Comparison of ENCODE assay signal across 17 cellular contexts in genomic region chr7:151852486-151853396, GRCh38. TPM values are rescaled to one million over a fixed set of nuclear protein-coding genes. Genes with fewer than 3 reads are reported as not detected.
DNase-seq lines count a peak whose midpoint lies in the region; ATAC-seq and TF ChIP-seq lines count a peak whose summit lies in the region.
"Had no signal": no experiment of that assay in that cellular context is flagged by ENCODE, and none has a peak within 500 bp of the region (broad histone marks: within the 10 kb centered on the region; RNA-seq: fewer than 3 reads in every experiment).

No MANE protein-coding gene starts in this region.

- H3K27me3 ChIP-seq in right atrium auricular region: no peaks in the 10 kb centered on the region

- H3K9me3 Mint-ChIP-seq in WTC11: no peaks in the 10 kb centered on the region
- no peaks in the 10 kb centered on the region for H3K9me3 Mint-ChIP-seq in memory B cell
- H3K9me3 Mint-ChIP-seq in stimulated activated memory B cell treated with anti-CD40 and anti-IgM and Interleukin-4, amounts not matched to agents 10 μg/mL and 1 μg/mL and 100 μg/mL, for 72 hours: no peaks in the 10 kb centered on the region

- no peaks in the 10 kb centered on the region for H3K36me3 ChIP-seq in right atrium auricular region

- H3K4me3 Mint-ChIP-seq in WTC11 (no peak overlapping the region), memory B cell (peak overlapping the region; percentile 8)
- H3K4me3 Mint-ChIP-seq in stimulated activated memory B cell treated with anti-CD40 and anti-IgM and Interleukin-4, amounts not matched to agents 10 μg/mL and 1 μg/mL and 100 μg/mL, for 72 hours: no peak overlapping the region

- H3K27ac ChIP-seq in right atrium auricular region: no peak overlapping the region
- H3K27ac ChIP-seq: GM23248 had no signal

- TF ChIP-seq CTCF in right atrium auricular region (IDR thresholded peaks at IDR 0.05) (no peak), WTC11 (IDR thresholded peaks at IDR 0.05) (no peak)

- H3K4me1 Mint-ChIP-seq in WTC11: peaks cover 5% of the 10 kb centered on the region; the same call in 1 of the 2 replicates
- peaks cover 26% of the 10 kb centered on the region for H3K4me1 Mint-ChIP-seq in memory B cell
- peaks cover 46% of the 10 kb centered on the region for H3K4me1 Mint-ChIP-seq in stimulated activated memory B cell treated with anti-CD40 and anti-IgM and Interleukin-4, amounts not matched to agents 10 μg/mL and 1 μg/mL and 100 μg/mL, for 72 hours

- H3K27ac Mint-ChIP-seq in WTC11: 0 out of 2 replicates have a peak overlapping the region, but pooled peaks have one; percentile 63
- peak overlapping the region; percentile 77 for H3K27ac Mint-ChIP-seq in memory B cell
- H3K27ac Mint-ChIP-seq in stimulated activated memory B cell treated with anti-CD40 and anti-IgM and Interleukin-4, amounts not matched to agents 10 μg/mL and 1 μg/mL and 100 μg/mL, for 72 hours: peak overlapping the region; percentile 66

- no peaks in the 10 kb centered on the region for H3K9me3 ChIP-seq in right atrium auricular region

- intact Hi-C loops in Right ventricle myocardium superior (cut with DNase I): no loop called here

- CTCF ChIA-PET in WTC11 (lab: Charles Lee): interaction anchor here (0.7 kb wide), 1 partner anchor 8 kb away, joined by 3 read pairs; no protein-coding TSS in a partner anchor

- DNase-seq in Right ventricle myocardium superior: peak; percentile 33
- DNase-seq in right atrium auricular region (ENCODE audit: low spot score): no peak
- peak; percentile 13 for DNase-seq in WTC11 (ENCODE audit: low spot score)
- no peak for DNase-seq in memory B cell (ENCODE audit: low spot score in 2 of 2)
- no peak for DNase-seq in inferior parietal cortex (ENCODE audit: extremely low spot score)
- DNase-seq: CD4-positive, CD25-positive, alpha-beta regulatory T cell; DMS79; GM23248; MM.1S; NCI-H1105; NCI-H187; NCI-H69; PC-3 had no signal

- ATAC-seq in Right ventricle myocardium superior (ENCODE audit: poor library complexity) (no peak), WTC11 (peak; percentile 31; the same call in 1 of the 2 replicates), memory B cell (ENCODE audit: low read depth) (no peak), GM19395 (IDR thresholded peaks at IDR 0.05; ENCODE audit: unreplicated experiment) (no peak), GM21367 (IDR thresholded peaks at IDR 0.05; ENCODE audit: unreplicated experiment) (no peak)
- ATAC-seq in stimulated activated memory B cell treated with anti-CD40 and anti-IgM and Interleukin-4, amounts not matched to agents 10 μg/mL and 1 μg/mL and 100 μg/mL, for 72 hours: no peak
- ATAC-seq: PC-3 had no signal

- no peak overlapping the region for H3K4me3 ChIP-seq in right atrium auricular region
- H3K4me3 ChIP-seq: GM12878, GM23248 had no signal

- no peaks in the 10 kb centered on the region for H3K27me3 Mint-ChIP-seq in WTC11 (ENCODE audit: low read depth)
- no peaks in the 10 kb centered on the region for H3K27me3 Mint-ChIP-seq in memory B cell
- H3K27me3 Mint-ChIP-seq in stimulated activated memory B cell treated with anti-CD40 and anti-IgM and Interleukin-4, amounts not matched to agents 10 μg/mL and 1 μg/mL and 100 μg/mL, for 72 hours: no peaks in the 10 kb centered on the region
- H3K27me3 Mint-ChIP-seq: CD4-positive, CD25-positive, alpha-beta regulatory T cell had no signal

- H3K4me1 ChIP-seq in right atrium auricular region: peaks cover 0 to 20% of the 10 kb centered on the region in 2 donors

- POLR2A ChIA-PET in WTC11 (lab: Charles Lee): no interaction called here

- H3K36me3 Mint-ChIP-seq in WTC11: no peaks in the 10 kb centered on the region
- H3K36me3 Mint-ChIP-seq in memory B cell: peaks cover 3% of the 10 kb centered on the region
- H3K36me3 Mint-ChIP-seq in stimulated activated memory B cell treated with anti-CD40 and anti-IgM and Interleukin-4, amounts not matched to agents 10 μg/mL and 1 μg/mL and 100 μg/mL, for 72 hours: peaks cover 3% of the 10 kb centered on the region

TF ChIP-seq in WTC11, 78 proteins besides CTCF, POLR2A, EP300 and RAD21:
- no peak for TF ChIP-seq FOXP1 (CRISPR knock-in tag; IDR thresholded peaks at IDR 0.05; ENCODE audit: borderline replicate concordance)
- TF ChIP-seq ZNF121 (CRISPR knock-in tag; IDR thresholded peaks at IDR 0.05): peak; percentile 31; the same call in 1 of the 2 replicates

RNA-seq across cellular contexts. Expression of gene PRKAG2, which starts 24.2 kb away (rescaled TPM):
- total RNA-seq in Right ventricle myocardium superior (120 TPM), right atrium auricular region (100 to 1,000 TPM; 133 to 177 TPM), WTC11 (2021) (14.7 to 20.3 TPM (median 17.0 TPM) in 3 replicates)

Comparison
In these comparisons a context has a peak if more than half of its experiments do, and no peak if none do; other contexts are left out.
1. DNase-seq: peak in Right ventricle myocardium superior (single experiment) and WTC11 (single experiment); none in right atrium auricular region (single experiment), memory B cell (0 of 2) and inferior parietal cortex (single experiment).
2. Peak in every context shown above with its lines, with median percentiles within 50 percentile points of each other: H3K27ac Mint-ChIP-seq.